ENCODE assay signal across 8 cellular contexts in the genomic region with DNA sequence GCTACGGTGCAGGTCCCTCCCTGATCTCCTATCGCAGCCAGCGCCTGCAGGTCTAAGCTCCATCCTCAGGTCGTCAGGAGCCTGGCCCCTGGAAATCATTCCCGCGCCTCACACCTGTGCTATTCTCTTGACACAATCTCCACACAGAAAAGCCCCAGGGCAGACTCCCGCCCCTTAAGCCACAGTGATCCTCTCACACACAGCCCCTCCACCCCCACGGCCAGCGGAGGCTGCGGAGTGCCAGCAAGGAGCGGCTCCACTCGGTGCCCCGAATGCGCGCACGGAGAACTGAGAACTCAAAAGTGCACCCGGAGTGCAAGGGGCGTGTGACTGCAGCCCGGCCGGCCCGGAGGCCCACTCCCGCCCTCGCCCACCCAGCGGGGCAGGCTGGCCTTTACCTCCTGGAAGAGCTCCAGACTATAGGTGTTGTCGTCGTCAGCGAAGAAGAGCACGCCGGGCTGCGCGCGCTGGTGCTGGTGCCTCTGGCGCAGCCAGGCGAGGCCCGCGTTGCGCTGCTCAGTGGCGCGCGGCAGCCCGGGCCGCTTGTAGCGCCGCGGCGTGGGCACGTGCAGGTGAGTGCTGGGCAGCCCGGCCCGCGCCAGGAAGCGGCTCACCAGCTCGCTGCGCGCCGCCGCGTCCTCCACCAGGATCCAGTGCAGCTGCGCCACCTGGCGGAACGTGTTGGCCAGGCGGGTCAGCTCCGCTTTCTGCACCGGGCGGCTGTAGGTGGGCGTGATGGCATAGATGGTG. TPM values are rescaled to one million over a fixed set of nuclear protein-coding genes. Genes with fewer than 3 reads are reported as not detected.
DNase-seq lines count a peak whose midpoint lies in the region; ATAC-seq and TF ChIP-seq lines count a peak whose summit lies in the region.

No MANE protein-coding gene starts in this region.

- H3K9ac ChIP-seq in H9 (ENCODE audit: extremely low read depth, insufficient read length, low read length): no peak overlapping the region

- in situ Hi-C loops in G401 (cut with HindIII; ENCODE audit: low sequenced_read_pairs): no loop called here

- peak; percentile 94 for TF ChIP-seq CTCF in H9 (conservative IDR thresholded peaks at IDR 0.05)
- peak; percentile 92 for TF ChIP-seq CTCF in osteocyte (IDR thresholded peaks at IDR 0.05)
- peak; percentile 80 to 82 (median 81) for TF ChIP-seq CTCF in testis (IDR thresholded peaks at IDR 0.05)

- no peak overlapping the region for H4K91ac ChIP-seq in H9 (ENCODE audit: insufficient read length, low read depth, low read length)

- no peak overlapping the region for H2BK12ac ChIP-seq in H9 (ENCODE audit: insufficient read length, low read depth, low read length)

- TF ChIP-seq POLR2A in testis (IDR thresholded peaks at IDR 0.05): no peak

- no peak overlapping the region for H3K56ac ChIP-seq in H9 (ENCODE audit: insufficient read length, low read depth, low read length)

- H3T11ph ChIP-seq in H9 (ENCODE audit: low read length): no peak overlapping the region

- no peak overlapping the region for H2BK15ac ChIP-seq in H9 (ENCODE audit: low read depth, low read length)

- H3K36me3 Mint-ChIP-seq in H9 (ENCODE audit: insufficient read depth in 1 of 3, low read depth in 3 of 3) (no peaks in the 10 kb centered on the region; a peak in 1 of 7 replicates), osteocyte (ENCODE audit: unreplicated experiment) (no peaks in the 10 kb centered on the region)

- H3K23me2 ChIP-seq in H9 (ENCODE audit: insufficient read length, low read depth, low read length, poor library complexity, severe bottlenecking): peaks cover 19% of the 10 kb centered on the region

- H3K36me3 ChIP-seq in testis (ENCODE audit: low read depth, missing control alignments): no peaks in the 10 kb centered on the region

- H3K4me3 Mint-ChIP-seq in H9 (peak overlapping the region; percentile 71 to 87), osteocyte (ENCODE audit: unreplicated experiment) (peak overlapping the region; percentile 77)

- no peak overlapping the region for H2BK5ac ChIP-seq in H9 (ENCODE audit: insufficient read length, low read length)

- no peaks in the 10 kb centered on the region for H3K79me1 ChIP-seq in H9 (ENCODE audit: insufficient read depth, low read depth, low read length, poor library complexity, severe bottlenecking)

- peak overlapping the region; percentile 18; the same call in 1 of the 2 replicates for H3K14ac ChIP-seq in H9 (ENCODE audit: insufficient read depth, low read length)

- H4K8ac ChIP-seq in H9 (replicated peaks; ENCODE audit: insufficient read length, low read depth, low read length): no peak overlapping the region

- H2BK120ac ChIP-seq in H9 (ENCODE audit: low read depth, low read length, poor library complexity, severe bottlenecking): no peak overlapping the region

- H3K4me1 ChIP-seq in H9 (ENCODE audit: insufficient read depth, low read length) (peaks cover 2% of the 10 kb centered on the region; the same call in 1 of the 2 replicates), testis (peaks cover 4% of the 10 kb centered on the region)

- H2BK20ac ChIP-seq in H9 (ENCODE audit: low read depth, low read length, poor library complexity, severe bottlenecking): no peak overlapping the region

- H3K27me3 Mint-ChIP-seq in H9 (ENCODE audit: low read depth) (peaks cover 78% of the 10 kb centered on the region), osteocyte (ENCODE audit: unreplicated experiment) (peaks cover 85% of the 10 kb centered on the region)

- H2AK5ac ChIP-seq in H9 (ENCODE audit: insufficient read length, low read length): no peak overlapping the region

- no peak overlapping the region for H2AFZ ChIP-seq in H9 (ENCODE audit: low read length)

- H3K4me1 Mint-ChIP-seq in H9: peaks cover 5 to 18% of the 10 kb centered on the region in 2 experiments
- H3K4me1 Mint-ChIP-seq in osteocyte (ENCODE audit: unreplicated experiment): peaks cover 14% of the 10 kb centered on the region

- H3K4me3 ChIP-seq in testis: peak overlapping the region; percentile 45 to 61

- DNase-seq in G401 (ENCODE audit: low spot score) (peak; percentile 78), H9 (peak; percentile 91), LoVo (ENCODE audit: low spot score) (peak; percentile 80), SK-N-DZ (ENCODE audit: low spot score) (peak; percentile 87), Right ventricle myocardium inferior (ENCODE audit: missing footprints) (peak; percentile 93), osteocyte (ENCODE audit: extremely low spot score, unreplicated experiment) (peak; percentile 93), testis (peak; percentile 93)
- DNase-seq in activated naive CD4-positive, alpha-beta T cell treated with anti-CD3 and anti-CD28 coated beads, Interleukin-2, amount 50 U/mL, for 16 hours: peak; percentile 89

- H3K27ac Mint-ChIP-seq in H9: no peak overlapping the region
- no peak overlapping the region for H3K27ac Mint-ChIP-seq in osteocyte (ENCODE audit: unreplicated experiment)

- peak overlapping the region; percentile 45 for H3K4me2 ChIP-seq in H9 (ENCODE audit: insufficient read depth, insufficient read length, low read length)

- H3K27ac ChIP-seq in H9 (ENCODE audit: insufficient read length, low read depth, low read length): no peak overlapping the region
- H3K27ac ChIP-seq in testis: no peak overlapping the region

- H3K79me2 ChIP-seq in H9 (ENCODE audit: insufficient read depth, low read length): no peaks in the 10 kb centered on the region

- WGBS in H9 (ENCODE audit: extremely low coverage, insufficient read length, low lambda C conversion rate): no CpG with 5 or more reads among the region's 65 CpGs
- WGBS in testis, 2 donors: 1 to 10% methylated on average over 5 to 64 of the region's 65 CpGs

- no peaks in the 10 kb centered on the region for H4K20me1 ChIP-seq in H9 (ENCODE audit: control insufficient read depth, insufficient read depth, insufficient read length)

- no peak overlapping the region for H4K5ac ChIP-seq in H9 (ENCODE audit: insufficient read length, low read depth, low read length)

- no peaks in the 10 kb centered on the region for H3K9me3 Mint-ChIP-seq in H9
- no peaks in the 10 kb centered on the region for H3K9me3 Mint-ChIP-seq in osteocyte (ENCODE audit: unreplicated experiment)

- H3K9me3 ChIP-seq in H9 (ENCODE audit: control insufficient read depth, low read depth, low read length): no peaks in the 10 kb centered on the region
- H3K9me3 ChIP-seq in testis: no peaks in the 10 kb centered on the region

- H3K23ac ChIP-seq in H9 (ENCODE audit: insufficient read length, low read depth, low read length): no peak overlapping the region

- intact Hi-C loops in Right ventricle myocardium inferior (cut with DNase I) (loop anchor here (10.0 kb wide), 2 partner anchors 251 to 411 kb away; no protein-coding TSS in a partner anchor), testis (cut with DNase I; ENCODE audit: low total_unique reads) (no loop called here)

- no peak overlapping the region for H3K18ac ChIP-seq in H9 (ENCODE audit: insufficient read length, low read depth, low read length)

- no peak overlapping the region for H3K4ac ChIP-seq in H9 (ENCODE audit: low read depth, low read length)

- ATAC-seq in Right ventricle myocardium inferior: peak; percentile 92

- peaks cover 19% of the 10 kb centered on the region; the same call in 1 of the 2 replicates for H3K27me3 ChIP-seq in H9 (ENCODE audit: insufficient read depth, low read length)
- H3K27me3 ChIP-seq in testis: no peaks in the 10 kb centered on the region

RNA-seq across cellular contexts. Expression of gene B3GAT2, which starts 1.2 kb away (rescaled TPM):
- total RNA-seq in G401 (2014; rRNA removed; shearing (Covaris generic)): 0.07 and 0.43 TPM in 2 replicates
- total RNA-seq in H9 (2021) (0.22 and 0.24 TPM in 2 replicates), Right ventricle myocardium inferior (not detected), osteocyte (not detected in 2 replicates), testis (1 to 10 TPM; 1.4 to 2.2 TPM)
- 36.4 and 38.2 TPM in 2 replicates for polyA plus RNA-seq in SK-N-DZ (2014; cell fraction: cytosol; rRNA removed)
- polyA plus RNA-seq in SK-N-DZ (2014; cell fraction: nucleus; rRNA removed): 52.2 and 56.1 TPM in 2 replicates
- 1.6 TPM for polyA plus RNA-seq in testis (ENCODE audit: insufficient read depth, low read depth, low replicate concordance)
